In the genomic region with DNA sequence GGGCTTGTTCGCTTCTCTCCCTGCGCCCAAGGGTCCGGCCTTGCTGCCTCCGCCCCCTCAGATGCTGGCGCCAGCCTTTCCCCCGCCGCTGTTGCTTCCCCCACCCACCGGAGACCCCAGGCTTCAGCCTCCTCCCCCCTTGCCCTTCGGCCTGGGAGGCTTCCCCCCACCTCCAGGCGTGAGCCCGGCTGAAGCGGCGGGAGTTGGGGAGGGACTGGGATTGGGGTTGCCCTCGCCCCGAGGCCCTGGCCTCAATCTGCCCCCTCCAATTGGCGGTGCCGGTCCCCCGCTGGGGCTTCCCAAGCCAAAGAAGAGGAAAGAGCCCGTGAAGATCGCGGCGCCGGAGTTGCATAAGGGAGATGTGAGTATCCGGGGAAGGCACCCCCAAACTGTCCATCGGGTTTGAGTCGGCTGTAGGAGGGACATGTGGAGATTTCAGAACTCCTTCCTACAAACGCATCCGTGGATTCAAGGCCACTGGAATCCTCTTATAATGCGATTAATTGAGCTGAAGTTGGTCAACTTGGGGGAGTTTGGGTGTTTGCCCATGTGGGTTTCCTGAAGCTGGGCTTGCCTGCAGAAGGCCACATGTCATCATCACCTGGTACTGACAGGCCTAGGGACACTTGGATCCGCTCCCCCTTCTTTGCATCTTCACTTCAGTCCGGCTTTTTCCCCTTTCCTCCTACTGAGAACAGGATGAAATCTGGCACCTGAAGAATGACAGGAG, we compare ENCODE assay signal across 8 cellular contexts. TPM values are rescaled to one million over a fixed set of nuclear protein-coding genes. Genes with fewer than 3 reads are reported as not detected.
DNase-seq lines count a peak whose midpoint lies in the region; ATAC-seq and TF ChIP-seq lines count a peak whose summit lies in the region.

No MANE protein-coding gene starts in this region.

- ATAC-seq in CD4-positive, CD25-positive, alpha-beta regulatory T cell (ENCODE audit: low read depth in 2 of 2) = no peak
- ATAC-seq in GM21528 (IDR thresholded peaks at IDR 0.05; ENCODE audit: low FRiP score, unreplicated experiment) = peak; percentile 8
- ATAC-seq in PC-3 = no peak; the same call in 1 of the 2 replicates
- ATAC-seq in thoracic aorta (ENCODE audit: insufficient number of reproducible peaks, low FRiP score, low read depth) = no peak
- no peak for ATAC-seq in GM18861 (IDR thresholded peaks at IDR 0.05; ENCODE audit: unreplicated experiment)

- H2AFZ ChIP-seq in PC-3 (ENCODE audit: low read length) = peak overlapping the region; percentile 60

- intact Hi-C loops in PC-3 (cut with micrococcal nuclease) = loop anchor here (1.0 kb wide), 3 partner anchors 16 to 40 kb away; a partner anchor contains a TSS
- intact Hi-C loops in colonic mucosa (cut with DNase I) = loop anchor here (5.0 kb wide), 1 partner anchor 41 kb away; a partner anchor contains a TSS

- peak in 2 of 3 donors; percentile 18 to 44 for DNase-seq in CD4-positive, CD25-positive, alpha-beta regulatory T cell
- DNase-seq in PC-3 (no peak), colonic mucosa (peak; percentile 44), lung microvascular endothelial cell (ENCODE audit: low read depth in 2 of 2) (peak; percentile 28 to 34), thoracic aorta (ENCODE audit: low spot score) (no peak), NCI-H510A (lab: John Stamatoyannopoulos, UW) (no peak)

- H3K4me1 Mint-ChIP-seq in CD4-positive, CD25-positive, alpha-beta regulatory T cell = peaks cover 17 to 45% (median 31%) of the 10 kb centered on the region in 4 donors

- peaks cover 21% of the 10 kb centered on the region for H3K36me3 Mint-ChIP-seq in CD4-positive, CD25-positive, alpha-beta regulatory T cell

- peak overlapping the region; percentile 91 for H3K4me2 ChIP-seq in PC-3 (ENCODE audit: low read length)

- no peak for TF ChIP-seq CTCF in PC-3 (conservative IDR thresholded peaks at IDR 0.05; ENCODE audit: low read depth, low read length)
- TF ChIP-seq CTCF in colonic mucosa (IDR thresholded peaks at IDR 0.05) = no peak
- TF ChIP-seq CTCF in thoracic aorta (IDR thresholded peaks at IDR 0.05) = no peak

- H3K9me3 Mint-ChIP-seq in CD4-positive, CD25-positive, alpha-beta regulatory T cell = no peaks in the 10 kb centered on the region

- no peaks in the 10 kb centered on the region for H3K9me3 ChIP-seq in CD4-positive, CD25-positive, alpha-beta regulatory T cell (ENCODE audit: control insufficient read depth in 2 of 2, low read length in 2 of 2)
- H3K9me3 ChIP-seq in PC-3 (ENCODE audit: low read length) (no peaks in the 10 kb centered on the region), colonic mucosa (no peaks in the 10 kb centered on the region), thoracic aorta (no peaks in the 10 kb centered on the region)

- BruUV-seq in PC-3 (replicated peaks; lab: Mats Ljungman, UMichigan) = no TSS peak

- peaks cover 12% of the 10 kb centered on the region; the same call in 1 of the 2 replicates for H4K20me1 ChIP-seq in PC-3 (ENCODE audit: low read length)

- POLR2A ChIA-PET in PC-3 (lab: Charles Lee; ENCODE audit: unreplicated experiment) = interaction anchor here (0.6 to 1.8 kb wide), 5 partner anchors 16 to 42 kb away, joined by 3 to 18 read pairs (median 6); a partner anchor contains a TSS

- H3F3A ChIP-seq in PC-3 (ENCODE audit: low read length, unreplicated experiment) = no peaks in the 10 kb centered on the region

- H3K9ac ChIP-seq in PC-3 (ENCODE audit: low read length) (peak overlapping the region; percentile 98), colonic mucosa (ENCODE audit: low read depth in 2 of 2, low read length in 2 of 2) (peak overlapping the region; percentile 94 to 97)

- no peaks in the 10 kb centered on the region for H3K27me3 Mint-ChIP-seq in CD4-positive, CD25-positive, alpha-beta regulatory T cell

- H3K27ac Mint-ChIP-seq in CD4-positive, CD25-positive, alpha-beta regulatory T cell = no peak overlapping the region

- peak overlapping the region in 1 of 4 donors; percentile 91 for H3K4me3 Mint-ChIP-seq in CD4-positive, CD25-positive, alpha-beta regulatory T cell

- H3K36me3 ChIP-seq in CD4-positive, CD25-positive, alpha-beta regulatory T cell (ENCODE audit: control insufficient read depth, insufficient read depth, low read length) = peaks cover 16% of the 10 kb centered on the region
- H3K36me3 ChIP-seq in PC-3 (ENCODE audit: low read depth, low read length) (peaks cover 12% of the 10 kb centered on the region), colonic mucosa (peaks cover 3% of the 10 kb centered on the region), thoracic aorta (no peaks in the 10 kb centered on the region)

- H3K27me3 ChIP-seq in CD4-positive, CD25-positive, alpha-beta regulatory T cell (ENCODE audit: control insufficient read depth, insufficient read depth, low read length) = no peaks in the 10 kb centered on the region
- no peaks in the 10 kb centered on the region for H3K27me3 ChIP-seq in PC-3 (ENCODE audit: low read length)
- no peaks in the 10 kb centered on the region for H3K27me3 ChIP-seq in colonic mucosa
- no peaks in the 10 kb centered on the region for H3K27me3 ChIP-seq in thoracic aorta (replicated peaks; ENCODE audit: insufficient read depth)

- CTCF ChIA-PET in PC-3 (lab: Charles Lee) = interaction anchor here (1.0 to 2.0 kb wide), 5 partner anchors 27 to 91 kb away, joined by 3 to 10 read pairs (median 5); a partner anchor contains a TSS

- peak overlapping the region; percentile 98 for H3K27ac ChIP-seq in CD4-positive, CD25-positive, alpha-beta regulatory T cell (ENCODE audit: insufficient read depth, low read length, poor library complexity, severe bottlenecking)
- H3K27ac ChIP-seq in PC-3 (ENCODE audit: low read length) (peak overlapping the region; percentile 74), colonic mucosa (peak overlapping the region; percentile 82), thoracic aorta (peak overlapping the region; percentile 89 to 94)

- peaks cover 65% of the 10 kb centered on the region for H3K79me2 ChIP-seq in PC-3 (ENCODE audit: low read length)

- H3K4me1 ChIP-seq in CD4-positive, CD25-positive, alpha-beta regulatory T cell (ENCODE audit: control insufficient read depth, insufficient read depth, low read length, poor library complexity, severe bottlenecking) = peaks cover 51% of the 10 kb centered on the region
- H3K4me1 ChIP-seq in PC-3 (ENCODE audit: insufficient read depth, low read length) (peaks cover 31% of the 10 kb centered on the region), colonic mucosa (peaks cover 12% of the 10 kb centered on the region), thoracic aorta (ENCODE audit: control insufficient read depth in 1 of 2, low read depth in 2 of 2) (peaks cover 17 to 50% of the 10 kb centered on the region in 2 donors)

- no peaks in the 10 kb centered on the region for H3K9me2 ChIP-seq in PC-3 (replicated peaks; ENCODE audit: low read length)

- peak overlapping the region; percentile 88 for H3K4me3 ChIP-seq in CD4-positive, CD25-positive, alpha-beta regulatory T cell (ENCODE audit: low read depth, low read length)
- peak overlapping the region; percentile 74 for H3K4me3 ChIP-seq in PC-3 (ENCODE audit: low read length)
- peak overlapping the region; percentile 93 for H3K4me3 ChIP-seq in colonic mucosa
- H3K4me3 ChIP-seq in thoracic aorta = peak overlapping the region; percentile 93

RNA-seq across cellular contexts. Expression of a gene that starts 0.7 kb away (rescaled TPM):
- 67.8 TPM for total RNA-seq in CD4-positive, CD25-positive, alpha-beta regulatory T cell
- 10 to 100 TPM; 35.5 to 43.3 (median 36.4) TPM for polyA plus RNA-seq in CD4-positive, CD25-positive, alpha-beta regulatory T cell
- 103 TPM in 2 replicates for total RNA-seq in PC-3 (2014; rRNA removed)
- 10 to 100 TPM; 57.1 to 58.7 TPM for total RNA-seq in colonic mucosa
- total RNA-seq in lung microvascular endothelial cell = 6.8 and 9.3 TPM in 2 replicates
- total RNA-seq in thoracic aorta = 10 to 100 TPM; 22.9 to 34.5 TPM

RNA-seq across cellular contexts. Expression of a gene that starts 16.6 kb away (rescaled TPM):
- 87.6 TPM for total RNA-seq in CD4-positive, CD25-positive, alpha-beta regulatory T cell
- 10 to 100 TPM; 26.9 to 50.2 (median 36.7) TPM for polyA plus RNA-seq in CD4-positive, CD25-positive, alpha-beta regulatory T cell
- 586 and 1,030 TPM in 2 replicates for total RNA-seq in PC-3 (2014; rRNA removed)
- 100 to 1,000 TPM; 215 to 438 TPM for total RNA-seq in colonic mucosa
- total RNA-seq in lung microvascular endothelial cell = 88.5 and 94.4 TPM in 2 replicates
- 100 to 1,000 TPM in 1 of 2 donors, 10 to 100 TPM in 1; 93.5 to 118 TPM for total RNA-seq in thoracic aorta

RNA-seq across cellular contexts. Expression of a gene that starts 27.2 kb away (rescaled TPM):
- 18.2 TPM for total RNA-seq in CD4-positive, CD25-positive, alpha-beta regulatory T cell
- 10 to 100 TPM; 72.5 to 86.4 (median 79.3) TPM for polyA plus RNA-seq in CD4-positive, CD25-positive, alpha-beta regulatory T cell
- 232 and 275 TPM in 2 replicates for total RNA-seq in PC-3 (2014; rRNA removed)
- total RNA-seq in colonic mucosa = 10 to 100 TPM; 39.1 to 86.7 TPM
- 40.3 TPM in 2 replicates for total RNA-seq in lung microvascular endothelial cell
- 10 to 100 TPM; 22.6 to 35.6 TPM for total RNA-seq in thoracic aorta

RNA-seq across cellular contexts. Expression of a gene that starts 39.5 kb away (rescaled TPM):
- 76.7 TPM for total RNA-seq in CD4-positive, CD25-positive, alpha-beta regulatory T cell
- 10 to 100 TPM; 15.8 to 17.8 (median 17.0) TPM for polyA plus RNA-seq in CD4-positive, CD25-positive, alpha-beta regulatory T cell
- total RNA-seq in PC-3 (2014; rRNA removed) = 39.2 and 51.7 TPM in 2 replicates
- total RNA-seq in colonic mucosa = 10 to 100 TPM; 23.4 to 30.0 TPM
- total RNA-seq in lung microvascular endothelial cell = 4.4 and 6.3 TPM in 2 replicates
- total RNA-seq in thoracic aorta = 10 to 100 TPM; 15.0 to 19.8 TPM

RNA-seq across cellular contexts. Expression of a gene that starts 39.8 kb away (rescaled TPM):
- total RNA-seq in CD4-positive, CD25-positive, alpha-beta regulatory T cell = 19.0 TPM
- 1 to 10 TPM; 4.3 to 8.7 (median 7.2) TPM for polyA plus RNA-seq in CD4-positive, CD25-positive, alpha-beta regulatory T cell
- total RNA-seq in PC-3 (2014; rRNA removed) (10.4 and 14.6 TPM in 2 replicates), colonic mucosa (10 to 100 TPM; 31.3 to 51.9 TPM), lung microvascular endothelial cell (6.5 and 18.3 TPM in 2 replicates), thoracic aorta (10 to 100 TPM; 15.2 to 17.9 TPM)

Comparison
In these comparisons a context has a peak if more than half of its experiments do, and no peak if none do; other contexts are left out.
1. DNase-seq: peak in CD4-positive, CD25-positive, alpha-beta regulatory T cell (2 of 3), colonic mucosa (single experiment) and lung microvascular endothelial cell (2 of 2); none in PC-3 (single experiment), thoracic aorta (single experiment) and NCI-H510A (single experiment).
2. Peak in every context shown above with its lines, with median percentiles within 50 percentile points of each other: H3K27ac ChIP-seq and H3K4me3 ChIP-seq.